8 cellular contexts compared by ENCODE assay signal in genomic region chr2:133266926-133267590, GRCh38.
A peak's percentile ranks its signal among the peaks of the same experiment; 100 is the strongest.
DNase-seq lines count a peak whose midpoint lies in the region; ATAC-seq and TF ChIP-seq lines count a peak whose summit lies in the region.

No MANE protein-coding gene starts in this region.

- no peaks in the 10 kb centered on the region for H3K36me3 Mint-ChIP-seq in activated CD4-positive, alpha-beta T cell treated with anti-CD3 and anti-CD28 coated beads, Interleukin-2, amount 10 ng/mL, durations not matched to agents 24 days and 14 days (ENCODE audit: low read depth)

- H3K36me3 ChIP-seq in iPS-15b (ENCODE audit: control insufficient read depth, insufficient read depth, low read length) (no peaks in the 10 kb centered on the region), testis (ENCODE audit: low read depth, missing control alignments) (no peaks in the 10 kb centered on the region)

- H3K4me1 ChIP-seq in iPS-15b (ENCODE audit: control insufficient read depth, insufficient read depth, low read length) = no peaks in the 10 kb centered on the region
- H3K4me1 ChIP-seq in testis = peaks cover 11% of the 10 kb centered on the region

- no peak for TF ChIP-seq POLR2A in testis (IDR thresholded peaks at IDR 0.05)

- H3K27me3 ChIP-seq in iPS-15b (ENCODE audit: control insufficient read depth, insufficient read depth, low read length) (peaks cover 5% of the 10 kb centered on the region), testis (no peaks in the 10 kb centered on the region)

- whole genome bisulfite sequencing in testis, 2 donors = 1 to 4% methylated on average over 13 to 17 of the region's 17 CpGs

- H3K4me1 Mint-ChIP-seq in activated CD4-positive, alpha-beta T cell treated with anti-CD3 and anti-CD28 coated beads, Interleukin-2, amount 10 ng/mL, durations not matched to agents 24 days and 14 days = no peaks in the 10 kb centered on the region

- DNase-seq in DMS79 treated with DMSO at 0.1 percent for 48 hours (lab: John Stamatoyannopoulos, UW) (peak; percentile 36), DMS79 (lab: John Stamatoyannopoulos, UW) (no peak), testis (peak; percentile 46)
- no peak for DNase-seq in activated CD4-positive, alpha-beta T cell treated with anti-CD3 and anti-CD28 coated beads, Interleukin-2, amount 10 ng/mL, durations not matched to agents 24 days and 14 days

- no peak for ATAC-seq in HG03469 (IDR thresholded peaks at IDR 0.05; ENCODE audit: unreplicated experiment)
- ATAC-seq in HG02798 (IDR thresholded peaks at IDR 0.05; ENCODE audit: poor library complexity, unreplicated experiment) = no peak

- H3K4me3 ChIP-seq in iPS-15b (ENCODE audit: low read depth, low read length) = peak overlapping the region; percentile 72
- peak overlapping the region; percentile 58 to 77 for H3K4me3 ChIP-seq in testis

- H3K9me3 Mint-ChIP-seq in activated CD4-positive, alpha-beta T cell treated with anti-CD3 and anti-CD28 coated beads, Interleukin-2, amount 10 ng/mL, durations not matched to agents 24 days and 14 days = no peaks in the 10 kb centered on the region

- no peak overlapping the region for H3K4me3 Mint-ChIP-seq in activated CD4-positive, alpha-beta T cell treated with anti-CD3 and anti-CD28 coated beads, Interleukin-2, amount 10 ng/mL, durations not matched to agents 24 days and 14 days

- no peak overlapping the region for H3K27ac Mint-ChIP-seq in activated CD4-positive, alpha-beta T cell treated with anti-CD3 and anti-CD28 coated beads, Interleukin-2, amount 10 ng/mL, durations not matched to agents 24 days and 14 days

- TF ChIP-seq CTCF in VCaP (conservative IDR thresholded peaks at IDR 0.05) (no peak), testis (IDR thresholded peaks at IDR 0.05) (no peak)

- H3K27me3 Mint-ChIP-seq in activated CD4-positive, alpha-beta T cell treated with anti-CD3 and anti-CD28 coated beads, Interleukin-2, amount 10 ng/mL, durations not matched to agents 24 days and 14 days = peaks cover 18% of the 10 kb centered on the region

- H3K27ac ChIP-seq in VCaP (peak overlapping the region; percentile 30; the same call in 1 of the 2 replicates), testis (peak overlapping the region in 1 of 2 donors; percentile 34)

- H3K9ac ChIP-seq in iPS-15b (ENCODE audit: low read depth, low read length) = no peak overlapping the region

- H3K9me3 ChIP-seq in iPS-15b (ENCODE audit: control insufficient read depth, insufficient read depth, low read length) = no peaks in the 10 kb centered on the region
- no peaks in the 10 kb centered on the region for H3K9me3 ChIP-seq in testis

- intact Hi-C loops in testis (cut with DNase I; ENCODE audit: low total_unique reads) = no loop called here
- intact Hi-C loops in activated CD4-positive, alpha-beta T cell treated with anti-CD3 and anti-CD28 coated beads, Interleukin-2, amount 10 ng/mL, durations not matched to agents 24 days and 14 days (cut with micrococcal nuclease) = no loop called here

Comparison
In these comparisons a context has a peak if more than half of its experiments do, and no peak if none do; other contexts are left out.
1. DNase-seq: peak in DMS79 treated with DMSO at 0.1 percent for 48 hours (single experiment) and testis (single experiment); none in DMS79 (single experiment) and activated CD4-positive, alpha-beta T cell treated with anti-CD3 and anti-CD28 coated beads, Interleukin-2, amount 10 ng/mL, durations not matched to agents 24 days and 14 days (single experiment).